In the genomic region with DNA sequence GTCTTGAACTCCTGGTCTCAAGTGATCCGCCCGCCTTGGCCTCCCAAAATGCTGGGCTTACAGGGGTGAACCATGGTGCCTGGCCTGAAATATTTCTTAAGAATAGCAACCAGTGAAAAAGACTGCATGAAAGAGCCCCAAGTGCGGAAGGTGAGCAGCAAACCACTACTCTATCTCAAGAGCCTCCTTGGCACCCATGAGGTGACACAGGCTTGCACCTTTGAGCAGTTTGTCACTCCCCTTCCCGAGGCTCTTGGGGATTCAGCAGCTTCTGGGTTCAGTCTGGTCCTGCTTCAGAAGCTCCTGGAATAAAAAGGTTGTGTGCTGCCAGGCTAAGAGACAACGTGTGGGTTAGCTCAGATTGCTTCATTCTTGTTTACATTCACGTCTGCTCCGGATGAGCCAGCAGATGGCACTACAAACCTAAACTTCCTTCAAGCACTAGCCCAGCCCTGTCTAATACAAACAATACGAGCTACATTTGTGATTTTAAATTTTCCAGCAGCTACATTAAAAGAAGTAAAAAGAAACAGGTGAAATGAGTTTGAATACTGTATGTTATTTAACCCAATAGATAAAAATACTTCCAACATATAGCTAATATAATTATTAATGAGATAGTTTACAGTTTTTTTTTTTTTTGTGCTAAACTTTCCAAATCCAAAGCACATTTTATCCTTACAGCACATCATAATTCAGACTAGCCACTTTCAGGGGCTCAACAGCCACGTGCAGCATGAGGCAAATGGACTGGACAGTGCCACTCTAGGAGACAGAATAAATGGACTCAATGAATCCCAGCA, we compare ENCODE assay signal across 8 cellular contexts. TPM values are rescaled to one million over a fixed set of nuclear protein-coding genes. Genes with fewer than 3 reads are reported as not detected.
DNase-seq lines count a peak whose midpoint lies in the region; ATAC-seq and TF ChIP-seq lines count a peak whose summit lies in the region.

No MANE protein-coding gene starts in this region.

- no peaks in the 10 kb centered on the region for H3K4me1 Mint-ChIP-seq in HFFc6 (ENCODE audit: low read depth)

- peaks cover 8% of the 10 kb centered on the region for H3K27me3 Mint-ChIP-seq in HFFc6 (ENCODE audit: insufficient read depth)

- H3K9me3 Mint-ChIP-seq in HFFc6: no peaks in the 10 kb centered on the region

- peak; percentile 84 for TF ChIP-seq CTCF in HFFc6 (IDR thresholded peaks at IDR 0.05)

- DNase-seq in GF-D8 (lab: John Stamatoyannopoulos, UW) (peak; percentile 25), HFFc6 (peak; percentile 72), NCI-H146 treated with DMSO at 0.1 percent for 48 hours (lab: John Stamatoyannopoulos, UW; ENCODE audit: unreplicated experiment) (peak; percentile 14), T-helper 1 cell (peak; percentile 28 to 76 (median 57)), amniotic stem cell (lab: John Stamatoyannopoulos, UW) (peak; percentile 77), left ventricle myocardium superior (peak; percentile 50), sciatic nerve (ENCODE audit: low spot score) (peak; percentile 81), mesenteric fat pad (ENCODE audit: low spot score) (no peak)

- intact Hi-C loops in left ventricle myocardium superior (cut with micrococcal nuclease) (loop anchor here (1.0 to 10.0 kb wide), 2 partner anchors 454 to 539 kb away; no protein-coding TSS in a partner anchor), sciatic nerve (cut with DNase I) (loop anchor here (2.0 kb wide), 1 partner anchor 538 kb away; no protein-coding TSS in a partner anchor)

- no peaks in the 10 kb centered on the region for H3K36me3 Mint-ChIP-seq in HFFc6 (ENCODE audit: low read depth)

- ATAC-seq in left ventricle myocardium superior: peak; percentile 96
- ATAC-seq in sciatic nerve: peak; percentile 95

- H3K27ac Mint-ChIP-seq in HFFc6: no peak overlapping the region

- H3K4me3 Mint-ChIP-seq in HFFc6: no peak overlapping the region

RNA-seq across cellular contexts. Expression of gene GJA10, which starts 46.2 kb away (rescaled TPM):
- not detected for total RNA-seq in HFFc6 (2021; fragmentation: NEBNext Ultra II Directional; extraction: Animal tissue kit (Norgen Biotek cat#: 25700))
- total RNA-seq in left ventricle myocardium superior: not detected
- total RNA-seq in sciatic nerve: not detected
- not detected for total RNA-seq in mesenteric fat pad
